Comparison of ENCODE assay signal across 20 cellular contexts in genomic region chr4:152674359-152674758, GRCh38. TPM values are rescaled to one million over a fixed set of nuclear protein-coding genes. Genes with fewer than 3 reads are reported as not detected.
A peak's percentile ranks its signal among the peaks of the same experiment; 100 is the strongest.
DNase-seq lines count a peak whose midpoint lies in the region; ATAC-seq, FAIRE-seq and TF ChIP-seq lines count a peak whose summit lies in the region.
"Had no signal": no experiment of that assay in that cellular context is flagged by ENCODE, and none has a peak within 500 bp of the region (broad histone marks: within the 10 kb centered on the region; RNA-seq: fewer than 3 reads in every experiment).

No MANE protein-coding gene starts in this region.

- peak overlapping the region; percentile 72; the same call in 1 of the 2 replicates for H3K9ac ChIP-seq in SU-DHL-6 (ENCODE audit: low read length)
- no peak overlapping the region for H3K9ac ChIP-seq in keratinocyte (ENCODE audit: control insufficient read depth, extremely low read depth, insufficient read depth, low read length)

- intact Hi-C loops in ascending aorta (cut with DNase I): no loop called here

- H3K27me3 ChIP-seq in GM23338 (ENCODE audit: insufficient read depth) (peaks cover 9% of the 10 kb centered on the region), SU-DHL-6 (ENCODE audit: low read length) (no peaks in the 10 kb centered on the region), keratinocyte (ENCODE audit: control insufficient read depth, extremely low read depth, insufficient read depth, low read length) (no peaks in the 10 kb centered on the region), neutrophil (no peaks in the 10 kb centered on the region), suprapubic skin (no peaks in the 10 kb centered on the region), ascending aorta (no peaks in the 10 kb centered on the region)

- WGBS in suprapubic skin: 74% methylated on average over 3 of the region's 3 CpGs

- no peak for TF ChIP-seq CTCF in GM23338 (conservative IDR thresholded peaks at IDR 0.05; ENCODE audit: low read depth in 2 of 2)
- TF ChIP-seq CTCF in SU-DHL-6 (IDR thresholded peaks at IDR 0.05; ENCODE audit: insufficient read depth, low read length, poor library complexity, severe bottlenecking): no peak
- TF ChIP-seq CTCF in keratinocyte (optimal IDR thresholded peaks at IDR 0.05 in 1 of 3, IDR thresholded peaks at IDR 0.05 in 1 of 3, conservative IDR thresholded peaks at IDR 0.05 in 1 of 3; ENCODE audit: extremely low read depth in 1 of 3, insufficient read depth in 2 of 3, low read length in 3 of 3): no peak
- TF ChIP-seq CTCF in neutrophil (IDR thresholded peaks at IDR 0.05): no peak
- TF ChIP-seq CTCF in suprapubic skin (IDR thresholded peaks at IDR 0.05): no peak
- TF ChIP-seq CTCF in ascending aorta (IDR thresholded peaks at IDR 0.05): no peak

- H3K4me3 Mint-ChIP-seq in GM23338: no peak overlapping the region
- H3K4me3 Mint-ChIP-seq: CD14-positive monocyte, H9, HFFc6 had no signal

- no peak overlapping the region for H3K4me2 ChIP-seq in GM23338
- H3K4me2 ChIP-seq in SU-DHL-6 (ENCODE audit: low read depth, low read length, poor library complexity, severe bottlenecking): peak overlapping the region; percentile 93
- H3K4me2 ChIP-seq in keratinocyte (ENCODE audit: control insufficient read depth, extremely low read depth, insufficient read depth, low read depth, low read length): peak overlapping the region; percentile 59

- no peaks in the 10 kb centered on the region for H3K36me3 ChIP-seq in GM23338 (ENCODE audit: insufficient read depth)
- H3K36me3 ChIP-seq in SU-DHL-6 (ENCODE audit: low read length): peaks cover 5% of the 10 kb centered on the region; the same call in 1 of the 2 replicates
- H3K36me3 ChIP-seq in keratinocyte (ENCODE audit: control insufficient read depth in 2 of 2, extremely low read depth in 1 of 2, insufficient read depth in 2 of 2, low read length in 2 of 2): peaks cover 4 to 10% of the 10 kb centered on the region in 2 experiments
- H3K36me3 ChIP-seq in neutrophil: peaks cover 33% of the 10 kb centered on the region
- no peaks in the 10 kb centered on the region for H3K36me3 ChIP-seq in suprapubic skin
- H3K36me3 ChIP-seq in ascending aorta: no peaks in the 10 kb centered on the region

- peak; percentile 31 for ATAC-seq in GM23338
- ATAC-seq: PC-3, SK-N-SH treated with all-trans-retinoic acid at 6 μM for 48 hours had no signal

- H3K27ac ChIP-seq in GM23338 (ENCODE audit: low read depth) (no peak overlapping the region), SU-DHL-6 (ENCODE audit: low read depth, low read length) (peak overlapping the region; percentile 93), keratinocyte (ENCODE audit: control insufficient read depth, insufficient read depth, low read length) (peak overlapping the region; percentile 65), neutrophil (peak overlapping the region; percentile 60), suprapubic skin (no peak overlapping the region), ascending aorta (no peak overlapping the region)

- H2AFZ ChIP-seq in GM23338 (no peak overlapping the region), SU-DHL-6 (ENCODE audit: low read depth, low read length, severe bottlenecking) (no peak overlapping the region), keratinocyte (ENCODE audit: control insufficient read depth, low read length) (no peak overlapping the region)

- H3K36me3 Mint-ChIP-seq in GM23338 (ENCODE audit: low read depth): no peaks in the 10 kb centered on the region; the same call in 2 of the 3 replicates

- H3K27ac Mint-ChIP-seq in GM23338: no peak overlapping the region
- H3K27ac Mint-ChIP-seq: H9, HFFc6 had no signal

- no peak for TF ChIP-seq POLR2A in suprapubic skin (IDR thresholded peaks at IDR 0.05)

- H3K4me1 Mint-ChIP-seq in GM23338: peaks cover 29% of the 10 kb centered on the region

- H3K4me1 ChIP-seq in GM23338 (ENCODE audit: insufficient read depth) (peaks cover 21% of the 10 kb centered on the region), keratinocyte (ENCODE audit: control insufficient read depth, extremely low read depth, insufficient read depth, low read length) (peaks cover 40% of the 10 kb centered on the region), neutrophil (ENCODE audit: control insufficient read depth in 1 of 2, insufficient read depth in 1 of 2, low read depth in 1 of 2, low read length in 1 of 2) (peaks cover 55 to 69% of the 10 kb centered on the region in 2 experiments), suprapubic skin (peaks cover 22% of the 10 kb centered on the region), ascending aorta (no peaks in the 10 kb centered on the region)

- TF ChIP-seq EP300 in suprapubic skin (IDR thresholded peaks at IDR 0.05): no peak

- no peaks in the 10 kb centered on the region for H3K9me3 Mint-ChIP-seq in GM23338
- H3K9me3 Mint-ChIP-seq: CD14-positive monocyte, H9, HFFc6 had no signal

- dilution Hi-C loops in keratinocyte (cut with MboI; ENCODE audit: extremely low pct_ligation_motif_present, low sequenced_read_pairs): no loop called here

- H3F3A ChIP-seq in GM23338 (replicated peaks; ENCODE audit: low read depth) (no peaks in the 10 kb centered on the region), SU-DHL-6 (ENCODE audit: insufficient read depth) (peaks cover 68% of the 10 kb centered on the region)

- H3K9me3 ChIP-seq in SU-DHL-6 (ENCODE audit: insufficient read depth, low read length): no peaks in the 10 kb centered on the region
- no peaks in the 10 kb centered on the region for H3K9me3 ChIP-seq in keratinocyte (ENCODE audit: control insufficient read depth, low read depth, low read length)
- H3K9me3 ChIP-seq in neutrophil: no peaks in the 10 kb centered on the region
- H3K9me3 ChIP-seq in suprapubic skin: no peaks in the 10 kb centered on the region
- no peaks in the 10 kb centered on the region for H3K9me3 ChIP-seq in ascending aorta

- H3K9me1 ChIP-seq in keratinocyte (ENCODE audit: control insufficient read depth, extremely low read depth, insufficient read depth, low read length): no peaks in the 10 kb centered on the region

- H3K9me2 ChIP-seq in GM23338 (ENCODE audit: insufficient read depth): no peaks in the 10 kb centered on the region
- H3K9me2 ChIP-seq in SU-DHL-6 (replicated peaks; ENCODE audit: insufficient read depth, low read length): no peaks in the 10 kb centered on the region

- H3K4me3 ChIP-seq in GM23338: no peak overlapping the region
- no peak overlapping the region for H3K4me3 ChIP-seq in SU-DHL-6 (ENCODE audit: insufficient read depth, low read length, poor library complexity, severe bottlenecking)
- H3K4me3 ChIP-seq in keratinocyte (ENCODE audit: control insufficient read depth in 2 of 3, extremely low read depth in 1 of 3, insufficient read depth in 2 of 3, low read depth in 1 of 3, low read length in 3 of 3): no peak overlapping the region
- no peak overlapping the region for H3K4me3 ChIP-seq in neutrophil (ENCODE audit: low read depth in 1 of 2, low read length in 1 of 2)
- H3K4me3 ChIP-seq in suprapubic skin: no peak overlapping the region
- H3K4me3 ChIP-seq in ascending aorta: no peak overlapping the region

- H3K27me3 Mint-ChIP-seq in GM23338 (ENCODE audit: insufficient read depth, low read depth, poor library complexity): peaks cover 6% of the 10 kb centered on the region

- DNase-seq in GM23338 (ENCODE audit: low spot score): no peak
- DNase-seq in keratinocyte (ENCODE audit: low read depth, low spot score): no peak
- DNase-seq in suprapubic skin (ENCODE audit: low spot score in 2 of 2): no peak
- no peak for DNase-seq in ascending aorta (ENCODE audit: low spot score in 2 of 2)
- no peak for DNase-seq in inferior parietal cortex (ENCODE audit: extremely low spot score)
- DNase-seq: DMS53, GDM1, H9, HFFc6, Kasumi-1, NCI-H1694 treated with DMSO at 0.1 percent for 48 hours, NCI-H2081 treated with DMSO at 0.1 percent for 48 hours, NCI-H2171 treated with DMSO at 0.1 percent for 48 hours, NCI-H526, PC-3 had no signal

- no peak for FAIRE-seq in keratinocyte (lab: Jason Lieb, UNC)
- FAIRE-seq: A204.1 had no signal

- no peaks in the 10 kb centered on the region for H4K20me1 ChIP-seq in GM23338 (replicated peaks; ENCODE audit: insufficient read depth)
- no peaks in the 10 kb centered on the region for H4K20me1 ChIP-seq in SU-DHL-6 (ENCODE audit: low read depth, low read length)
- peaks cover 5% of the 10 kb centered on the region for H4K20me1 ChIP-seq in keratinocyte (ENCODE audit: control insufficient read depth, extremely low read depth, insufficient read depth, low read length)

- H3K79me2 ChIP-seq in GM23338 (replicated peaks; ENCODE audit: insufficient read depth) (no peaks in the 10 kb centered on the region), SU-DHL-6 (ENCODE audit: insufficient read depth, low read length) (peaks cover 84% of the 10 kb centered on the region), keratinocyte (ENCODE audit: control insufficient read depth, insufficient read depth, low read length) (peaks cover 81% of the 10 kb centered on the region)

TF ChIP-seq in GM23338, 12 proteins besides CTCF, POLR2A, EP300 and RAD21 (continues in another document):
- no peak for TF ChIP-seq ETS1 (IDR thresholded peaks at IDR 0.05)

RNA-seq across cellular contexts. Expression of gene TMEM154, which starts 5.4 kb away (rescaled TPM):
- 1.7 and 2.7 TPM in 2 replicates for total RNA-seq in GM23338 (2014; rRNA removed; shearing (Covaris generic))
- 1.0 and 1.8 TPM in 2 replicates for polyA plus RNA-seq in GM23338 (2016; fragmentation: Nextera tagmentation; extraction: Ambion mirVana)
- polyA plus RNA-seq in keratinocyte: 41.9 to 106 TPM (median 52.5 TPM) in 3 replicates
- 43.2 TPM for polyA plus RNA-seq in keratinocyte (2011; ENCODE audit: low read depth)
- polyA plus RNA-seq in keratinocyte (2011; cell fraction: cytosol; rRNA removed): 27.5 and 70.7 TPM in 2 replicates
- 63.9 and 77.4 TPM in 2 replicates for polyA plus RNA-seq in keratinocyte (2011; cell fraction: nucleus; rRNA removed)
- 33.8 and 66.2 TPM in 2 replicates for polyA plus RNA-seq in keratinocyte (2012; ENCODE audit: low replicate concordance)
- 50.2 to 103 TPM (median 66.3 TPM) in 3 replicates for polyA minus RNA-seq in keratinocyte
- polyA minus RNA-seq in keratinocyte (2011; cell fraction: cytosol; rRNA and poly(A)+ RNA removed): 32.8 TPM
- polyA minus RNA-seq in keratinocyte (2011; cell fraction: nucleus; rRNA and poly(A)+ RNA removed): 62.8 and 110 TPM in 2 replicates
- 100 to 1,000 TPM in 3 of 4 donors, 10 to 100 TPM in 1; 81.9 to 164 (median 132) TPM for total RNA-seq in suprapubic skin
- total RNA-seq in ascending aorta: 1.4 TPM

Comparison
In these comparisons a context has a peak if more than half of its experiments do, and no peak if none do; other contexts are left out.
1. H3K27ac ChIP-seq: peak in SU-DHL-6 (single experiment), keratinocyte (single experiment) and neutrophil (single experiment); none in GM23338 (single experiment), suprapubic skin (single experiment) and ascending aorta (0 of 2).
2. RNA of gene TMEM154, which starts 5.4 kb away (total RNA-seq): 81.9 to 164 TPM in suprapubic skin; 1.7 to 2.7 TPM in GM23338 and 1.4 TPM in ascending aorta (single experiment); every median in the first group is over 10 times any median in the second.